20 cellular contexts compared by ENCODE assay signal in genomic region chr4:55103224-55103623, GRCh38.
"Had no signal": no experiment of that assay in that cellular context is flagged by ENCODE, and none has a peak within 500 bp of the region (broad histone marks: within the 10 kb centered on the region; RNA-seq: fewer than 3 reads in every experiment).

No MANE protein-coding gene starts in this region.

- H3K4me1 ChIP-seq: gastroesophageal sphincter, neural progenitor cell, tibial nerve, upper lobe of right lung had no signal

- H3K27me3 ChIP-seq: esophagus muscularis mucosa, gastroesophageal sphincter, hepatocyte, neural progenitor cell, ovary, tibial nerve, upper lobe of right lung had no signal

- H3K4me3 ChIP-seq: esophagus muscularis mucosa, gastroesophageal sphincter, hepatocyte, neural progenitor cell, ovary, smooth muscle cell, tibial nerve, upper lobe of right lung had no signal

- H3K9me3 ChIP-seq: esophagus muscularis mucosa, gastroesophageal sphincter, ovary, tibial nerve, upper lobe of right lung had no signal

- H3K36me3 ChIP-seq: neural progenitor cell, ovary had no signal

- DNase-seq: central memory CD4-positive, alpha-beta T cell; cortex of kidney; effector memory CD4-positive, alpha-beta T cell; glutamatergic neuron; kidney; left cardiac atrium; natural killer cell; nucleus accumbens; ovary; right cardiac atrium; stimulated activated CD4-positive, alpha-beta T cell treated with anti-CD3 and anti-CD28 coated beads, Interleukin-2, amount 100 ng/mL, for 48 hours; stimulated activated naive CD4-positive, alpha-beta T cell treated with Interleukin-2 at 50 U/mL for 16 hours; upper lobe of right lung had no signal

- H3K27ac ChIP-seq: epithelial cell of prostate, hepatocyte, neural progenitor cell, ovary, upper lobe of right lung had no signal

- ATAC-seq: gastroesophageal sphincter, upper lobe of right lung had no signal
